26 cellular contexts compared by ENCODE assay signal in genomic region chr4:173482330-173482931, GRCh38. TPM values are rescaled to one million over a fixed set of nuclear protein-coding genes. Genes with fewer than 3 reads are reported as not detected.
DNase-seq lines count a peak whose midpoint lies in the region; ATAC-seq and TF ChIP-seq lines count a peak whose summit lies in the region.
"Had no signal": no experiment of that assay in that cellular context is flagged by ENCODE, and none has a peak within 500 bp of the region (broad histone marks: within the 10 kb centered on the region; RNA-seq: fewer than 3 reads in every experiment).

No MANE protein-coding gene starts in this region.

- H3K27ac Mint-ChIP-seq in activated naive CD4-positive, alpha-beta T cell treated with anti-CD3 and anti-CD28 coated beads, Interleukin-2, amount 50 U/mL, for 72 hours = no peak overlapping the region
- no peak overlapping the region for H3K27ac Mint-ChIP-seq in activated CD8-positive, alpha-beta T cell treated with anti-CD3 and anti-CD28 coated beads, Interleukin-2, amount 10 ng/mL, durations not matched to agents 7 days and 5 days
- H3K27ac Mint-ChIP-seq: GM23338, IgD-negative memory B cell had no signal

- H3K36me3 Mint-ChIP-seq in activated naive CD4-positive, alpha-beta T cell treated with anti-CD3 and anti-CD28 coated beads, Interleukin-2, amount 50 U/mL, for 72 hours = no peaks in the 10 kb centered on the region
- no peaks in the 10 kb centered on the region for H3K36me3 Mint-ChIP-seq in activated CD8-positive, alpha-beta T cell treated with anti-CD3 and anti-CD28 coated beads, Interleukin-2, amount 10 ng/mL, durations not matched to agents 7 days and 5 days (ENCODE audit: low read depth)
- H3K36me3 Mint-ChIP-seq: CD4-positive, alpha-beta memory T cell; IgD-negative memory B cell had no signal

- peak overlapping the region; percentile 11 for H3K4me3 ChIP-seq in trophoblast cell (ENCODE audit: low read depth, low read length)
- H3K4me3 ChIP-seq in GM23248 = no peak overlapping the region
- H3K4me3 ChIP-seq: A549, GM23338, HAP-1, Peyer's patch, SK-N-MC had no signal

- no peaks in the 10 kb centered on the region for H3K79me1 ChIP-seq in trophoblast cell (ENCODE audit: low read length)

- H2AK5ac ChIP-seq in trophoblast cell (ENCODE audit: low read length) = no peak overlapping the region

- H3K9me3 ChIP-seq in trophoblast cell (ENCODE audit: insufficient read depth, low read depth, low read length) (peaks cover 2% of the 10 kb centered on the region), GM23248 (ENCODE audit: low read depth) (no peaks in the 10 kb centered on the region)
- H3K9me3 ChIP-seq: A549, HAP-1, Peyer's patch had no signal

- no peak overlapping the region for H2BK12ac ChIP-seq in trophoblast cell (ENCODE audit: low read length)

- H3K4me3 Mint-ChIP-seq in activated CD8-positive, alpha-beta T cell treated with anti-CD3 and anti-CD28 coated beads, Interleukin-2, amount 10 ng/mL, durations not matched to agents 7 days and 5 days = no peak overlapping the region
- H3K4me3 Mint-ChIP-seq: CD4-positive, alpha-beta memory T cell; GM23338; IgD-negative memory B cell had no signal

- H4K20me1 ChIP-seq in GM23248 (ENCODE audit: insufficient read depth) = no peaks in the 10 kb centered on the region

- H3K4me2 ChIP-seq in trophoblast cell (ENCODE audit: low read length) = no peak overlapping the region
- no peak overlapping the region for H3K4me2 ChIP-seq in GM23248 (ENCODE audit: unreplicated experiment)
- H3K4me2 ChIP-seq: A549, GM23338 had no signal

- CTCF ChIA-PET in activated CD8-positive, alpha-beta T cell treated with anti-CD3 and anti-CD28 coated beads, Interleukin-2, amount 10 ng/mL, durations not matched to agents 7 days and 5 days (lab: Charles Lee) = no interaction called here

- POLR2A ChIA-PET in activated CD8-positive, alpha-beta T cell treated with anti-CD3 and anti-CD28 coated beads, Interleukin-2, amount 10 ng/mL, durations not matched to agents 7 days and 5 days (lab: Charles Lee) = no interaction called here

- H2BK5ac ChIP-seq in trophoblast cell (ENCODE audit: low read depth, low read length, poor library complexity) = no peak overlapping the region

- TF ChIP-seq CTCF in foreskin keratinocyte (conservative IDR thresholded peaks at IDR 0.05) = no peak

- H3K9me3 Mint-ChIP-seq in activated naive CD4-positive, alpha-beta T cell treated with anti-CD3 and anti-CD28 coated beads, Interleukin-2, amount 50 U/mL, for 72 hours = no peaks in the 10 kb centered on the region
- no peaks in the 10 kb centered on the region for H3K9me3 Mint-ChIP-seq in activated CD8-positive, alpha-beta T cell treated with anti-CD3 and anti-CD28 coated beads, Interleukin-2, amount 10 ng/mL, durations not matched to agents 7 days and 5 days (ENCODE audit: insufficient read depth)
- H3K9me3 Mint-ChIP-seq: CD4-positive, alpha-beta memory T cell; GM23338 had no signal

- no peak overlapping the region for H4K8ac ChIP-seq in trophoblast cell (ENCODE audit: low read depth, low read length)

- H3K79me2 ChIP-seq in trophoblast cell (ENCODE audit: control insufficient read depth, insufficient read depth, low read length, poor library complexity) (no peaks in the 10 kb centered on the region), GM23248 (ENCODE audit: insufficient read depth) (no peaks in the 10 kb centered on the region)

- no peak overlapping the region for H3K9ac ChIP-seq in trophoblast cell (ENCODE audit: low read length)
- no peak overlapping the region for H3K9ac ChIP-seq in GM23248

- ATAC-seq in activated naive CD4-positive, alpha-beta T cell treated with anti-CD3 and anti-CD28 coated beads, Interleukin-2, amount 50 U/mL, for 72 hours = peak; percentile 55 to 67
- ATAC-seq in activated CD8-positive, alpha-beta T cell treated with anti-CD3 and anti-CD28 coated beads, Interleukin-2, amount 10 ng/mL, durations not matched to agents 7 days and 5 days = peak; percentile 30
- no peak for ATAC-seq in foreskin keratinocyte
- ATAC-seq: A549, GM23338 had no signal

- in situ Hi-C loops in KBM-7 (cut with MboI; ENCODE audit: low pct_unique_long_range_greater_than_20kb, low sequenced_read_pairs) (no loop called here), GM23248 (cut with MboI) (no loop called here)

- H3K27me3 ChIP-seq in trophoblast cell (ENCODE audit: insufficient read depth, low read length) = no peaks in the 10 kb centered on the region
- no peaks in the 10 kb centered on the region for H3K27me3 ChIP-seq in GM23248 (replicated peaks; ENCODE audit: insufficient read depth)
- H3K27me3 ChIP-seq in foreskin keratinocyte = no peaks in the 10 kb centered on the region
- H3K27me3 ChIP-seq: Peyer's patch had no signal

- H2AFZ ChIP-seq in trophoblast cell (ENCODE audit: insufficient read depth, low read length, poor library complexity) = no peak overlapping the region
- H2AFZ ChIP-seq in GM23248 = no peak overlapping the region
- H2AFZ ChIP-seq: GM23338 had no signal

- no peaks in the 10 kb centered on the region for H3K4me1 Mint-ChIP-seq in activated CD8-positive, alpha-beta T cell treated with anti-CD3 and anti-CD28 coated beads, Interleukin-2, amount 10 ng/mL, durations not matched to agents 7 days and 5 days (ENCODE audit: low read depth)
- H3K4me1 Mint-ChIP-seq: GM23338, IgD-negative memory B cell had no signal

- H3K4me1 ChIP-seq in trophoblast cell (ENCODE audit: control insufficient read depth in 1 of 2, insufficient read depth in 2 of 2, low read length in 2 of 2) = peaks cover 0 to 2% of the 10 kb centered on the region in 2 experiments
- peaks cover 24% of the 10 kb centered on the region for H3K4me1 ChIP-seq in GM23248 (ENCODE audit: insufficient read depth)
- H3K4me1 ChIP-seq in foreskin keratinocyte = no peaks in the 10 kb centered on the region
- H3K4me1 ChIP-seq: A549, HAP-1, Peyer's patch had no signal

- H3K27ac ChIP-seq in trophoblast cell (ENCODE audit: low read depth, low read length) (no peak overlapping the region), GM23248 (no peak overlapping the region), foreskin keratinocyte (no peak overlapping the region)
- H3K27ac ChIP-seq: A549, Peyer's patch, SK-N-MC had no signal

- H3K18ac ChIP-seq in trophoblast cell (ENCODE audit: low read length) = no peak overlapping the region

- no peaks in the 10 kb centered on the region for H3K36me3 ChIP-seq in trophoblast cell (ENCODE audit: control insufficient read depth in 1 of 2, insufficient read depth in 2 of 2, low read length in 2 of 2)
- H3K36me3 ChIP-seq in GM23248 (ENCODE audit: low read depth) = no peaks in the 10 kb centered on the region
- H3K36me3 ChIP-seq: HAP-1, Peyer's patch had no signal

- no peak overlapping the region for H4K12ac ChIP-seq in trophoblast cell (ENCODE audit: low read depth, low read length)

- H3K14ac ChIP-seq in trophoblast cell (ENCODE audit: low read length) = no peak overlapping the region

- no peak overlapping the region for H3K23ac ChIP-seq in trophoblast cell (ENCODE audit: low read length)

- H2BK120ac ChIP-seq in trophoblast cell (ENCODE audit: insufficient read depth, low read length, poor library complexity) = no peak overlapping the region

- peaks cover 5% of the 10 kb centered on the region for H3K27me3 Mint-ChIP-seq in activated CD8-positive, alpha-beta T cell treated with anti-CD3 and anti-CD28 coated beads, Interleukin-2, amount 10 ng/mL, durations not matched to agents 7 days and 5 days (ENCODE audit: low read depth)
- H3K27me3 Mint-ChIP-seq: CD4-positive, alpha-beta memory T cell had no signal

- no peak overlapping the region for H4K91ac ChIP-seq in trophoblast cell (ENCODE audit: low read depth, low read length)

- DNase-seq in activated naive CD4-positive, alpha-beta T cell treated with anti-CD3 and anti-CD28 coated beads, Interleukin-2, amount 50 U/mL, for 72 hours (ENCODE audit: low spot score in 2 of 2) = no peak
- no peak for DNase-seq in activated naive CD4-positive, alpha-beta T cell (lab: John Stamatoyannopoulos, UW)
- DNase-seq in KBM-7 (peak; percentile 37), trophoblast cell (no peak), AG08396 (ENCODE audit: low spot score) (no peak), GM23248 (no peak), foreskin keratinocyte (no peak)
- no peak for DNase-seq in activated CD8-positive, alpha-beta T cell treated with anti-CD3 and anti-CD28 coated beads, Interleukin-2, amount 10 ng/mL, durations not matched to agents 7 days and 5 days
- DNase-seq: C1 segment of cervical spinal cord; CD4-positive, alpha-beta memory T cell; COR-L47; DMS53; Karpas-422; NCI-H1105 treated with DMSO at 0.1 percent for 48 hours; NCI-H146; NCI-H1930; NCI-H446 treated with DMSO at 0.1 percent for 48 hours; NCI-H526; OCI-M1; Peyer's patch; SIG-M5 had no signal

- no CpG with 5 or more reads among the region's 1 CpG for WGBS in trophoblast cell (ENCODE audit: extremely low coverage, insufficient coverage, insufficient read length)
- WGBS in GM23248 (ENCODE audit: low coverage in 1 of 2, low lambda C conversion rate in 2 of 2, missing lambda C conversion rate in 2 of 2), 2 experiments = 88 to 100% methylated on average over 1 of the region's 1 CpG

- peaks cover 22% of the 10 kb centered on the region; the same call in 1 of the 2 replicates for H3F3A ChIP-seq in GM23248 (ENCODE audit: insufficient read depth)

- no peak overlapping the region for H3K4ac ChIP-seq in trophoblast cell (ENCODE audit: low read depth, low read length)

- no peaks in the 10 kb centered on the region for H3K9me2 ChIP-seq in GM23248 (ENCODE audit: insufficient read depth)

RNA-seq across cellular contexts. Expression of gene HAND2, which starts 47.6 kb away (rescaled TPM):
- total RNA-seq in activated naive CD4-positive, alpha-beta T cell treated with anti-CD3 and anti-CD28 coated beads, Interleukin-2, amount 50 U/mL, for 72 hours = not detected
- total RNA-seq in activated CD8-positive, alpha-beta T cell treated with anti-CD3 and anti-CD28 coated beads, Interleukin-2, amount 10 ng/mL, durations not matched to agents 7 days and 5 days = not detected
- 12.4 and 13.9 TPM in 2 replicates for polyA plus RNA-seq in trophoblast cell (2013)
- 11.2 and 13.4 TPM in 2 replicates for total RNA-seq in GM23248 (2014; rRNA removed; shearing (Covaris generic))
- polyA plus RNA-seq in GM23248 (2016; fragmentation: Nextera tagmentation; extraction: Ambion mirVana) (17.8 and 19.3 TPM in 2 replicates), foreskin keratinocyte (not detected in 2 replicates)
- total RNA-seq in foreskin keratinocyte = not detected in 2 replicates
- total RNA-seq: CD4-positive, alpha-beta memory T cell; GM23338 had no signal
- polyA plus RNA-seq: CD4-positive, alpha-beta memory T cell; IgD-negative memory B cell had no signal

Comparison
In these comparisons a context has a peak if more than half of its experiments do, and no peak if none do; other contexts are left out.
1. RNA of gene HAND2, which starts 47.6 kb away (total RNA-seq): 11.2 to 13.4 TPM in GM23248; not detected in foreskin keratinocyte, not detected in activated naive CD4-positive, alpha-beta T cell treated with anti-CD3 and anti-CD28 coated beads, Interleukin-2, amount 50 U/mL, for 72 hours and not detected in activated CD8-positive, alpha-beta T cell treated with anti-CD3 and anti-CD28 coated beads, Interleukin-2, amount 10 ng/mL, durations not matched to agents 7 days and 5 days; every median in the first group is over 10 times any median in the second.